In genomic region chr5:145347026-145347616, GRCh38 we compare ENCODE assay signal across 8 cellular contexts.
DNase-seq lines count a peak whose midpoint lies in the region; ATAC-seq and TF ChIP-seq lines count a peak whose summit lies in the region.

No MANE protein-coding gene starts in this region.

- no peaks in the 10 kb centered on the region for H3K27me3 ChIP-seq in brain microvascular endothelial cell (replicated peaks)

- peaks cover 2% of the 10 kb centered on the region for H3K9me3 Mint-ChIP-seq in mesothelial cell of epicardium

- no peaks in the 10 kb centered on the region for H3K36me3 Mint-ChIP-seq in mesothelial cell of epicardium

- ATAC-seq in GM18508 (IDR thresholded peaks at IDR 0.05; ENCODE audit: insufficient read depth, unreplicated experiment) (peak; percentile 73), mucosa of descending colon (peak; percentile 27), HG03280 (IDR thresholded peaks at IDR 0.05; ENCODE audit: unreplicated experiment) (no peak)

- H3K27me3 Mint-ChIP-seq in mesothelial cell of epicardium (ENCODE audit: low read depth) = no peaks in the 10 kb centered on the region

- intact Hi-C loops in mucosa of descending colon (cut with DNase I, micrococcal nuclease) = no loop called here

- H3K27ac Mint-ChIP-seq in mesothelial cell of epicardium = no peak overlapping the region

- no peaks in the 10 kb centered on the region for H3K4me1 ChIP-seq in mucosa of descending colon (ENCODE audit: low read depth)

- no peaks in the 10 kb centered on the region for H3K36me3 ChIP-seq in brain microvascular endothelial cell (replicated peaks)
- no peaks in the 10 kb centered on the region for H3K36me3 ChIP-seq in mucosa of descending colon (ENCODE audit: low read depth)

- H3K27ac ChIP-seq in brain microvascular endothelial cell = no peak overlapping the region

- no peaks in the 10 kb centered on the region for H3K9me3 ChIP-seq in mucosa of descending colon

- H3K4me1 Mint-ChIP-seq in mesothelial cell of epicardium = peaks cover 5% of the 10 kb centered on the region

- H3K4me3 Mint-ChIP-seq in mesothelial cell of epicardium = no peak overlapping the region

- DNase-seq in A172 (ENCODE audit: low spot score) (peak; percentile 55), Kasumi-1 (lab: John Stamatoyannopoulos, UW) (peak; percentile 14 to 53), brain microvascular endothelial cell (peak; percentile 85), mucosa of descending colon (peak in 1 of 3 donors; percentile 15), mesothelial cell of epicardium (ENCODE audit: low spot score in 2 of 2, unreplicated experiment in 2 of 2) (no peak)
- no peak for DNase-seq in activated CD4-positive, alpha-beta T cell treated with anti-CD3 and anti-CD28 coated beads for 1 hour

- no peak overlapping the region for H3K4me3 ChIP-seq in brain microvascular endothelial cell (ENCODE audit: low read depth, low read length)
- no peak overlapping the region for H3K4me3 ChIP-seq in mucosa of descending colon

- in situ Hi-C loops in brain microvascular endothelial cell (cut with HindIII; ENCODE audit: low pct_ligation_motif_present, low sequenced_read_pairs) = no loop called here

- TF ChIP-seq CTCF in brain microvascular endothelial cell (IDR thresholded peaks at IDR 0.05; ENCODE audit: low read depth, low read length, missing control alignments) = peak; percentile 89
- TF ChIP-seq CTCF in mucosa of descending colon (IDR thresholded peaks at IDR 0.05) = no peak
- TF ChIP-seq CTCF in mesothelial cell of epicardium (IDR thresholded peaks at IDR 0.05; ENCODE audit: unreplicated experiment) = no peak

Comparison
In these comparisons a context has a peak if more than half of its experiments do, and no peak if none do; other contexts are left out.
1. DNase-seq: peak in A172 (single experiment), Kasumi-1 (2 of 2) and brain microvascular endothelial cell (single experiment); none in mesothelial cell of epicardium (0 of 2) and activated CD4-positive, alpha-beta T cell treated with anti-CD3 and anti-CD28 coated beads for 1 hour (single experiment).